In the genomic region with DNA sequence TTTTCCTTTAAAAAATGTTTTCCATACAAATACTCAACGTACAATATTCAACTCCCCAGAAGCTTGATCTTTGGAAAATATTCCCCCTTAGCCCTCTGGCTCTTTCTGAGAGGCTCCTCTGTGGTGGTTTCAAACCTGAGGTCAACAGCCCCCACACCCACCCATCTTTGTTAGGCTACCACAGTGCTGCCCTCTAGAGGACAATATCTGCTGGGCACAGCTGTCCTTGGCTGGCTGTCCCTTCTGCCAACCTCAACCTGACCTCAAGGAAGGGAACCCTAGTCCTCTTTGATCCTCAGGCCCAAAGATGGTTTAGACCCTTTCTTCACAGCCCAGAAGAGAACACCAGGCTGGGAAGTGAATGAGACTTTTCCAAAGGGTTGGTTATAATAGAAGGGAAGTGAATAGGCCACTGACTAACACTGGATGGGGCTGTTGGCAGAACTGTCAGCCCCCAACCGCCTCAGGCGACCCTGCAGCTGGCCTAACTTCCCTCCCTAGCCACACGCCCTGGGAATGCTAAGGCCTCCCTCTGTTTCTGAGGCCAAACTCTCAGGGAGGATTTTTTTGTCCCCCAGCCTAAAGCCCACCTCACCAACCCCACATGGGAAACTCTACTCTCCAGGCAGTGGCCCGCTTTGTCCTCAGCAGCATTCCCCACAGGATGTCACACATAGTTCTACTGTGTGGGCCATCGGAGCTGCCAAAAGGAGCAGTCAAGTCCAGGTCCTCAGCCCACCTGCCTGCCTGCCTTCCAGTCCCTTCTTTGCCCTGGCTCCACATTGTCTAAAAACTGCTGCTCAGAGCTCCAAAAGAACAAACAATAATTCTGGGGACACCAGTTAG, we compare ENCODE assay signal across 9 cellular contexts. TPM values are rescaled to one million over a fixed set of nuclear protein-coding genes. Genes with fewer than 3 reads are reported as not detected.
DNase-seq lines count a peak whose midpoint lies in the region; ATAC-seq and TF ChIP-seq lines count a peak whose summit lies in the region.
"Had no signal": no experiment of that assay in that cellular context is flagged by ENCODE, and none has a peak within 500 bp of the region (broad histone marks: within the 10 kb centered on the region; RNA-seq: fewer than 3 reads in every experiment).

No MANE protein-coding gene starts in this region.

- no peaks in the 10 kb centered on the region for H3F3A ChIP-seq in PC-9 (ENCODE audit: insufficient read depth, low read depth)

- peak; percentile 51 for TF ChIP-seq CTCF in GM12864 (IDR thresholded peaks at IDR 0.05; ENCODE audit: low read depth, low read length, missing control alignments)
- TF ChIP-seq CTCF in PC-9 (conservative IDR thresholded peaks at IDR 0.05): peak; percentile 45
- TF ChIP-seq CTCF in fibroblast of the aortic adventitia (IDR thresholded peaks at IDR 0.05; ENCODE audit: insufficient read depth, low read length): peak; percentile 41

- no peaks in the 10 kb centered on the region for H3K9me3 ChIP-seq in PC-9 (ENCODE audit: insufficient read depth, low read depth)
- H3K9me3 ChIP-seq: ascending aorta had no signal

- H3K27me3 ChIP-seq in PC-9 (ENCODE audit: insufficient read depth, low read depth): no peaks in the 10 kb centered on the region
- H3K27me3 ChIP-seq: ascending aorta had no signal

- BruUV-seq in PC-9 (replicated peaks; lab: Mats Ljungman, UMichigan): no TSS peak

- no peaks in the 10 kb centered on the region for H3K4me1 ChIP-seq in PC-9 (replicated peaks; ENCODE audit: insufficient read depth)
- H3K4me1 ChIP-seq: ascending aorta had no signal

- POLR2A ChIA-PET in PC-9 (lab: Charles Lee; ENCODE audit: unreplicated experiment): no interaction called here

- H4K20me1 ChIP-seq in PC-9 (ENCODE audit: insufficient read depth): no peaks in the 10 kb centered on the region

- no peaks in the 10 kb centered on the region for H3K9me2 ChIP-seq in PC-9 (ENCODE audit: insufficient read depth)

- CTCF ChIA-PET in PC-9 (lab: Charles Lee): no interaction called here

- H3K27ac ChIP-seq in PC-9: no peak overlapping the region
- H3K27ac ChIP-seq: ascending aorta had no signal

- ATAC-seq in GM18520 (IDR thresholded peaks at IDR 0.05; ENCODE audit: unreplicated experiment): no peak

- DNase-seq in A172 (ENCODE audit: low spot score) (peak; percentile 16), GM12864 (ENCODE audit: low read depth) (no peak), PC-9 (no peak), fibroblast of the aortic adventitia (ENCODE audit: low read depth) (peak; percentile 5), HPDE6-E6E7 (ENCODE audit: extremely low spot score) (no peak), occipital lobe (lab: John Stamatoyannopoulos, UW) (no peak)
- DNase-seq in central memory CD4-positive, alpha-beta T cell: no peak

- H3K4me3 ChIP-seq in GM12864 (ENCODE audit: low read depth, low read length) (no peak overlapping the region), PC-9 (no peak overlapping the region), fibroblast of the aortic adventitia (ENCODE audit: low read depth, low read length) (no peak overlapping the region)
- H3K4me3 ChIP-seq: ascending aorta had no signal

- no peak overlapping the region for H2AFZ ChIP-seq in PC-9

- no peak overlapping the region for H3K4me2 ChIP-seq in PC-9

- intact Hi-C loops in PC-9 (cut with micrococcal nuclease; ENCODE audit: unreplicated experiment): no loop called here

- H3K79me2 ChIP-seq in PC-9 (ENCODE audit: low read depth): no peaks in the 10 kb centered on the region

- no peaks in the 10 kb centered on the region for H3K36me3 ChIP-seq in PC-9 (ENCODE audit: low read depth)
- H3K36me3 ChIP-seq: ascending aorta had no signal

RNA-seq across cellular contexts. Expression of a gene that starts 34.3 kb away (rescaled TPM):
- 0.17 TPM in 1 of 2 replicates, not detected in the other for total RNA-seq in A172 (2014; rRNA removed; shearing (Covaris generic))
- total RNA-seq in PC-9 (2021) (not detected in 2 replicates), fibroblast of the aortic adventitia (ENCODE audit: low replicate concordance) (not detected in 2 replicates), occipital lobe (not detected)
- total RNA-seq: ascending aorta had no signal

Comparison
In these comparisons a context has a peak if more than half of its experiments do, and no peak if none do; other contexts are left out.
1. DNase-seq: peak in A172 (single experiment) and fibroblast of the aortic adventitia (single experiment); none in GM12864 (single experiment), PC-9 (0 of 2), HPDE6-E6E7 (single experiment), occipital lobe (single experiment) and central memory CD4-positive, alpha-beta T cell (single experiment).
2. Peak in every context shown above with its lines, with median percentiles within 50 percentile points of each other: CTCF ChIP-seq.